1 cellular context compared by ENCODE assay signal in the genomic region with DNA sequence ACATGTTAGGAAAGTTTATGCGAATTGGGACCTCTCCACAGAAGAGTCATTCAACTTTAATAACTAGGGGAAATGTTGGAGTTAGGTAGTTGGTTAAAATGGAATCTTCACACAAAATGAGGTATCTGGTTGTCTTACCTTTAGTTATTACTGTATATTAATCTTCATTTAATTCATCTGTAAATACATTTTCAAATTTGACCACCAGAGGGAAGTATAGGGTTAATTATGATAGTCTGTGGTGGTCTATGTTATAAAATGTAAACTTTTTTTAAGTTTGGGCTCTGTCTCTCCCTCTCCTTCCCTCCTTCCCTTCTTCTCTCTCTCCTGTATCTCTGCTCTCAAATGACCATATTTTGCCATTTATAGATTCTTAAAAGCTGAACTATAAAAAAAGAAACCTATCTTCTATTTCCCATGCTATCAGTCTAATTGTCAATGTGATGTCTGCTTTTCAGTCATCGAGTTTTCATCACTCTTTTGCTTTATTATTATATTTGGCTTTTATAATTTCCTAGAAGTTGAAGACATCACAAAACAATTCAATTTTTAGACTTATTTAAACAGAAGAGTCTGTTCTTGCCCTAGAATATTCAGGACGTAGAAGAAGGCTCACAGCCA.
TF ChIP-seq lines count a peak whose summit lies in the region.

No MANE protein-coding gene starts in this region.

TF ChIP-seq in SK-N-SH treated with all-trans-retinoic acid at 6 μM for 48 hours, 23 proteins besides CTCF, POLR2A, EP300 and RAD21 (continued from another document):
- TF ChIP-seq, protein P1, sequence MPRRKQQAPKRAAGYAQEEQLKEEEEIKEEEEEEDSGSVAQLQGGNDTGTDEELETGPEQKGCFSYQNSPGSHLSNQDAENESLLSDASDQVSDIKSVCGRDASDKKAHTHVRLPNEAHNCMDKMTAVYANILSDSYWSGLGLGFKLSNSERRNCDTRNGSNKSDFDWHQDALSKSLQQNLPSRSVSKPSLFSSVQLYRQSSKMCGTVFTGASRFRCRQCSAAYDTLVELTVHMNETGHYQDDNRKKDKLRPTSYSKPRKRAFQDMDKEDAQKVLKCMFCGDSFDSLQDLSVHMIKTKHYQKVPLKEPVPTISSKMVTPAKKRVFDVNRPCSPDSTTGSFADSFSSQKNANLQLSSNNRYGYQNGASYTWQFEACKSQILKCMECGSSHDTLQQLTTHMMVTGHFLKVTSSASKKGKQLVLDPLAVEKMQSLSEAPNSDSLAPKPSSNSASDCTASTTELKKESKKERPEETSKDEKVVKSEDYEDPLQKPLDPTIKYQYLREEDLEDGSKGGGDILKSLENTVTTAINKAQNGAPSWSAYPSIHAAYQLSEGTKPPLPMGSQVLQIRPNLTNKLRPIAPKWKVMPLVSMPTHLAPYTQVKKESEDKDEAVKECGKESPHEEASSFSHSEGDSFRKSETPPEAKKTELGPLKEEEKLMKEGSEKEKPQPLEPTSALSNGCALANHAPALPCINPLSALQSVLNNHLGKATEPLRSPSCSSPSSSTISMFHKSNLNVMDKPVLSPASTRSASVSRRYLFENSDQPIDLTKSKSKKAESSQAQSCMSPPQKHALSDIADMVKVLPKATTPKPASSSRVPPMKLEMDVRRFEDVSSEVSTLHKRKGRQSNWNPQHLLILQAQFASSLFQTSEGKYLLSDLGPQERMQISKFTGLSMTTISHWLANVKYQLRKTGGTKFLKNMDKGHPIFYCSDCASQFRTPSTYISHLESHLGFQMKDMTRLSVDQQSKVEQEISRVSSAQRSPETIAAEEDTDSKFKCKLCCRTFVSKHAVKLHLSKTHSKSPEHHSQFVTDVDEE (CRISPR knock-in tag; IDR thresholded peaks at IDR 0.05): no peak
- TF ChIP-seq TOX (CRISPR knock-in tag; IDR thresholded peaks at IDR 0.05; ENCODE audit: borderline replicate concordance): no peak
- no peak for TF ChIP-seq ZFP3 (CRISPR knock-in tag; IDR thresholded peaks at IDR 0.05)
- TF ChIP-seq TCF4 (CRISPR knock-in tag; IDR thresholded peaks at IDR 0.05; ENCODE audit: borderline replicate concordance): no peak
- TF ChIP-seq BACH2 (CRISPR knock-in tag; IDR thresholded peaks at IDR 0.05; ENCODE audit: borderline replicate concordance): no peak
